In the genomic region with DNA sequence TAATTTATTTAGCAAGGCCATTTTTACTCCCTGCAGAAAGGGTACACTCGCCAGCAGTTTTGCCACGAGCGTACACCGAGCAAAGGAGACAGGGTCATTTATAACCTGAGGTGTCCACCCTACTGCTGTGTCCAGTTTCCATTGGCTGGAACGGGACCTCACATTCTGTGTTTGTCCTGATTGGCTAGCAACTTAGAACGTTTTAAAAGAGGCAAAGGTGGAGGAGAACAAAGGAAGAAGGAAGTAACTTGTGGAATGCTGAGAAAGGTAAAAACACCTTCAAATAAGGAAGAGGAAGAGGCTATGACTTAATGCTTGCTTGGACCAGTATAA, we compare ENCODE assay signal across 1 cellular context.
TF ChIP-seq lines count a peak whose summit lies in the region.

No MANE protein-coding gene starts in this region.

TF ChIP-seq in HEK293, 187 proteins besides CTCF, POLR2A, EP300 and RAD21:
- peak; percentile 31; the same call in 1 of the 2 replicates for TF ChIP-seq SCRT2 (tag by site-specific recombination; IDR thresholded peaks at IDR 0.05)
